In genomic region chr4:185895866-185896265, GRCh38 we compare ENCODE assay signal across 20 cellular contexts.
"Had no signal": no experiment of that assay in that cellular context is flagged by ENCODE, and none has a peak within 500 bp of the region (broad histone marks: within the 10 kb centered on the region; RNA-seq: fewer than 3 reads in every experiment).

No MANE protein-coding gene starts in this region.

- DNase-seq: IMR-90, Kasumi-1, KG1, MM.1S, NCI-H1092 treated with DMSO at 0.1 percent for 48 hours, NCI-H1436, NCI-H187, NCI-H2029, NCI-H2081 treated with DMSO at 0.1 percent for 48 hours, NCI-H2171, NCI-H226, NCI-H446, NCI-H510A, NCI-H524 treated with DMSO at 0.1 percent for 48 hours, NCI-H69, NCI-H774, Peyer's patch, SHP77 treated with DMSO at 0.1 percent for 48 hours, SJCRH30, T-helper 1 cell had no signal

- H3K27me3 ChIP-seq: Peyer's patch, SJCRH30 had no signal

- H3K36me3 ChIP-seq: Peyer's patch, SJCRH30 had no signal

- H3K9me3 ChIP-seq: Peyer's patch, SJCRH30 had no signal

- H3K27ac ChIP-seq: Peyer's patch, SJCRH30 had no signal

- H3K4me1 ChIP-seq: Peyer's patch, SJCRH30 had no signal

- H3K4me3 ChIP-seq: Peyer's patch, SJCRH30 had no signal
